In the genomic region with DNA sequence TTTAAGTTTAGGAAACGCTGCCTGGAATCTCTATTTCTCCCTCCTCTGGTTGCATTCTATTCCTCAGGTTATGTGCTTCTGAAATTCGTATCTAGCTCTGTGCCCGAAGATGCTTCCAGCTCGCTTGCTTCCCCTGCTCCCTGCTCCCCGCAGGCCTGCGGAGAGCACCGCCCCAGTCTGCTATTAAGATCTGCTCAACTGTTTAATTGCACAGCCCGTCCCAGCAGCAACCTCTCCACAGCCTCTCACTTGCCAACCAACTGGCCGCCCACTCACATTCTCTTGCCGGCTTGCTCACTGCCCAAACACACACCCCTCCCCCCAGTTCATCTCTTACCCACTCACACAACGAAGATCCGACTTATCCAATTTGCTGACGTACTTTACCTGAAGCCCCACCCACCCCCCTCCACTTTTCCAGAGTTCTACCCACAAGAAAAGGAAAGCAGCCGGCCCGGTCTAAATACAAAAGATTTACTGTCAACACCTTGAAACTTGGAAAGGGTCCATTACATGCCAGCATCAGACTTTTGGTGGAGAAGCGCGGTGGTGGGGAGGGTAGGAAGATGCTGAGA, we compare ENCODE assay signal across 7 cellular contexts.
DNase-seq lines count a peak whose midpoint lies in the region; ATAC-seq and TF ChIP-seq lines count a peak whose summit lies in the region.

No MANE protein-coding gene starts in this region.

- peak overlapping the region; percentile 85 for H3K27ac Mint-ChIP-seq in activated CD8-positive, alpha-beta T cell treated with anti-CD3 and anti-CD28 coated beads for 36 hours

- H3K36me3 Mint-ChIP-seq in activated CD8-positive, alpha-beta T cell treated with anti-CD3 and anti-CD28 coated beads for 36 hours (ENCODE audit: low read depth) = peaks cover 94% of the 10 kb centered on the region

- H3K27me3 ChIP-seq in gastroesophageal sphincter = no peaks in the 10 kb centered on the region

- H3K4me1 ChIP-seq in HEK293 (ENCODE audit: control insufficient read depth, insufficient read depth, low read length) = peaks cover 17% of the 10 kb centered on the region
- H3K4me1 ChIP-seq in gastroesophageal sphincter = peaks cover 7 to 95% (median 48%) of the 10 kb centered on the region in 3 donors

- no peak for ATAC-seq in activated CD8-positive, alpha-beta T cell treated with anti-CD3 and anti-CD28 coated beads for 36 hours
- peak; percentile 70 for ATAC-seq in gastroesophageal sphincter
- no peak for ATAC-seq in HG03521 (IDR thresholded peaks at IDR 0.05; ENCODE audit: unreplicated experiment)
- ATAC-seq in GM18873 (IDR thresholded peaks at IDR 0.05; ENCODE audit: low FRiP score, unreplicated experiment) = no peak

- TF ChIP-seq CTCF in HEK293 (tag by site-specific recombination; IDR thresholded peaks at IDR 0.05) = no peak
- TF ChIP-seq CTCF in activated CD8-positive, alpha-beta T cell treated with anti-CD3 and anti-CD28 coated beads for 36 hours (IDR thresholded peaks at IDR 0.05) = no peak
- TF ChIP-seq CTCF in gastroesophageal sphincter (IDR thresholded peaks at IDR 0.05) = no peak

- no peak for TF ChIP-seq POLR2A in gastroesophageal sphincter (IDR thresholded peaks at IDR 0.05)

- DNase-seq in activated CD8-positive, alpha-beta T cell treated with anti-CD3 and anti-CD28 coated beads for 36 hours = no peak
- peak in 8 of 10 donors; percentile 61 to 95 (median 70) for DNase-seq in posterior cingulate gyrus
- no peak for DNase-seq in NCI-H2196 treated with DMSO at 0.1 percent for 48 hours (lab: John Stamatoyannopoulos, UW; ENCODE audit: unreplicated experiment)

- 12 to 15% methylated on average over 14 to 17 of the region's 17 CpGs for WGBS in gastroesophageal sphincter (ENCODE audit: low coverage in 1 of 2), 2 donors

- H3K4me3 ChIP-seq in HEK293 (ENCODE audit: low read depth, low read length) = no peak overlapping the region
- H3K4me3 ChIP-seq in gastroesophageal sphincter = peak overlapping the region in 1 of 2 donors; percentile 8

- peak overlapping the region; percentile 9 for H3K4me3 Mint-ChIP-seq in activated CD8-positive, alpha-beta T cell treated with anti-CD3 and anti-CD28 coated beads for 36 hours

- H3K4me1 Mint-ChIP-seq in activated CD8-positive, alpha-beta T cell treated with anti-CD3 and anti-CD28 coated beads for 36 hours (ENCODE audit: low read depth) = peaks cover 92% of the 10 kb centered on the region

- no peaks in the 10 kb centered on the region for H3K27me3 Mint-ChIP-seq in activated CD8-positive, alpha-beta T cell treated with anti-CD3 and anti-CD28 coated beads for 36 hours

- POLR2A ChIA-PET in HEK293 (lab: Yijun Ruan, JAX) = no interaction called here
- POLR2A ChIA-PET in activated CD8-positive, alpha-beta T cell treated with anti-CD3 and anti-CD28 coated beads for 36 hours (lab: Charles Lee) = interaction anchor here (1.7 kb wide), 1 partner anchor 139 kb away, joined by 5 read pairs; no protein-coding TSS in a partner anchor

- H3K9me3 ChIP-seq in HEK293 (ENCODE audit: control insufficient read depth, insufficient read depth, low read depth, low read length) (no peaks in the 10 kb centered on the region), gastroesophageal sphincter (no peaks in the 10 kb centered on the region)

- CTCF ChIA-PET in HEK293 (lab: Yijun Ruan, JAX) = interaction anchor here (0.6 to 2.8 kb wide), 2 partner anchors 81 to 95 kb away, joined by 3 to 10 read pairs; no protein-coding TSS in a partner anchor
- CTCF ChIA-PET in activated CD8-positive, alpha-beta T cell treated with anti-CD3 and anti-CD28 coated beads for 36 hours (lab: Charles Lee) = no interaction called here

- H3K27ac ChIP-seq in HEK293 (ENCODE audit: extremely low read depth, low read depth, low read length) = no peak overlapping the region
- peak overlapping the region; percentile 31 to 79 (median 73) for H3K27ac ChIP-seq in gastroesophageal sphincter

- H3K36me3 ChIP-seq in HEK293 (ENCODE audit: control insufficient read depth in 2 of 2, insufficient read depth in 1 of 2, low read length in 2 of 2) = no peaks in the 10 kb centered on the region
- H3K36me3 ChIP-seq in gastroesophageal sphincter = peaks cover 0 to 63% of the 10 kb centered on the region in 2 donors

- TF ChIP-seq EP300 in gastroesophageal sphincter (IDR thresholded peaks at IDR 0.05) = no peak

- intact Hi-C loops in activated CD8-positive, alpha-beta T cell treated with anti-CD3 and anti-CD28 coated beads for 36 hours (cut with micrococcal nuclease) = no loop called here
- intact Hi-C loops in posterior cingulate gyrus (cut with DNase I) = loop anchor here (10.0 kb wide), 1 partner anchor 524 kb away; no protein-coding TSS in a partner anchor

- no peaks in the 10 kb centered on the region for H3K9me3 Mint-ChIP-seq in activated CD8-positive, alpha-beta T cell treated with anti-CD3 and anti-CD28 coated beads for 36 hours

TF ChIP-seq in HEK293, 187 proteins besides CTCF, POLR2A, EP300 and RAD21 (continues in another document):
- no peak for TF ChIP-seq GLIS2 (tag by site-specific recombination; IDR thresholded peaks at IDR 0.05)
- no peak for TF ChIP-seq ZSCAN30 (tag by site-specific recombination; IDR thresholded peaks at IDR 0.05)
- no peak for TF ChIP-seq ZNF157 (tag by site-specific recombination; IDR thresholded peaks at IDR 0.05)
- TF ChIP-seq ZFP69B (tag by site-specific recombination; IDR thresholded peaks at IDR 0.05) = peak; percentile 39; the same call in 1 of the 2 replicates
- TF ChIP-seq ZNF707 (tag by site-specific recombination; IDR thresholded peaks at IDR 0.05) = no peak
- TF ChIP-seq EGR2 (tag by site-specific recombination; IDR thresholded peaks at IDR 0.05; ENCODE audit: low read depth) = peak; percentile 97
- no peak for TF ChIP-seq ZNF514 (tag by site-specific recombination; IDR thresholded peaks at IDR 0.05)
- TF ChIP-seq ZNF426 (tag by site-specific recombination; IDR thresholded peaks at IDR 0.05) = no peak
- no peak for TF ChIP-seq ZNF521 (tag by site-specific recombination; IDR thresholded peaks at IDR 0.05)
- no peak for TF ChIP-seq REST (tag by site-specific recombination; IDR thresholded peaks at IDR 0.05)
- TF ChIP-seq ZNF112 (tag by site-specific recombination; IDR thresholded peaks at IDR 0.05) = no peak
- TF ChIP-seq TCF7L2 (IDR thresholded peaks at IDR 0.05; ENCODE audit: borderline replicate concordance, low read depth, low read length) = no peak
- no peak for TF ChIP-seq ZBTB20 (tag by site-specific recombination; IDR thresholded peaks at IDR 0.05)
- TF ChIP-seq, protein P1, sequence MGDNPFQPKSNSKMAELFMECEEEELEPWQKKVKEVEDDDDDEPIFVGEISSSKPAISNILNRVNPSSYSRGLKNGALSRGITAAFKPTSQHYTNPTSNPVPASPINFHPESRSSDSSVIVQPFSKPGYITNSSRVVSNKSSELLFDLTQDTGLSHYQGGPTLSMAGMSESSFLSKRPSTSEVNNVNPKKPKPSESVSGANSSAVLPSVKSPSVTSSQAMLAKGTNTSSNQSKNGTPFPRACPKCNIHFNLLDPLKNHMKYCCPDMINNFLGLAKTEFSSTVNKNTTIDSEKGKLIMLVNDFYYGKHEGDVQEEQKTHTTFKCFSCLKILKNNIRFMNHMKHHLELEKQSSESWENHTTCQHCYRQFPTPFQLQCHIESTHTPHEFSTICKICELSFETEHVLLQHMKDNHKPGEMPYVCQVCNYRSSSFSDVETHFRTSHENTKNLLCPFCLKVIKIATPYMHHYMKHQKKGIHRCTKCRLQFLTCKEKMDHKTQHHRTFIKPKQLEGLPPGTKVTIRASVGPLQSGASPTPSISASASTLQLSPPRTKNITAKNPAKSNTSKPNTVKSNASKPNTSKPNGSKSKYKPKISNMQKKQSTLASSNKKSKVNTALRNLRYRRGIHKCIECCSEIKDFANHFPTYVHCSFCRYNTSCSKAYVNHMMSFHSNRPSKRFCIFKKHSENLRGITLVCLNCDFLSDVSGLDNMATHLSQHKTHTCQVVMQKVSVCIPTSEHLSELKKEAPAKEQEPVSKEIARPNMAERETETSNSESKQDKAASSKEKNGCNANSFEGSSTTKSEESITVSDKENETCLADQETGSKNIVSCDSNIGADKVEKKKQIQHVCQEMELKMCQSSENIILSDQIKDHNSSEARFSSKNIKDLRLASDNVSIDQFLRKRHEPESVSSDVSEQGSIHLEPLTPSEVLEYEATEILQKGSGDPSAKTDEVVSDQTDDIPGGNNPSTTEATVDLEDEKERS (tag by site-specific recombination; IDR thresholded peaks at IDR 0.05) = no peak
- TF ChIP-seq ZNF501 (tag by site-specific recombination; IDR thresholded peaks at IDR 0.05) = 0 out of 2 replicates have a peak, but pooled peaks have one; percentile 72
- no peak for TF ChIP-seq ZNF138 (tag by site-specific recombination; IDR thresholded peaks at IDR 0.05; ENCODE audit: borderline replicate concordance)

Comparison
In these comparisons a context has a peak if more than half of its experiments do, and no peak if none do; other contexts are left out.
1. DNase-seq: peak in posterior cingulate gyrus (8 of 10); none in activated CD8-positive, alpha-beta T cell treated with anti-CD3 and anti-CD28 coated beads for 36 hours (single experiment) and NCI-H2196 treated with DMSO at 0.1 percent for 48 hours (single experiment).